In the genomic region with DNA sequence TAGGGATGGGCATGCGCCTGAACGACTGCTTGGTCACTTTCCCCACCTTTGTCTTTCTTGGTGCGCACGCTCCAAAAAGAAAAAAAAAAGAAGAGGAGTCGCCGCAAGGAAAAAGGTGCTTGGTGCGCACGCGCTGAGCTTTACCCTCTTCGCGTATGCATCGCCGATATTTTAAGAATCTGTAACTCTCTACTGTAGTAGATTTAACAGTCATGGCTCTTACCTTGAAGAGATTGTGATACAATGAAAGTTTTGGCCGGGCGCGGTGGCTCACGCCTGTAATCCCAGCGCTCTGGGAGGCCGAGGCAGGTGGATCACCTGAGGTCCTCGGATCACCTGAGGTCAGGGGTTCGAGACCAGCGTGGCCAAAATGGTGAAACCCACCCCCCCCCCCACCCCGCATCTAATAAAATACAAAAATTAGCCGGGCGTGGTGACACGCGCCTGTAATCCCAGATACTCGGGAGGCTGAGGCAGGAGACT, we compare ENCODE assay signal across 9 cellular contexts. TPM values are rescaled to one million over a fixed set of nuclear protein-coding genes. Genes with fewer than 3 reads are reported as not detected.
A peak's percentile ranks its signal among the peaks of the same experiment; 100 is the strongest.
DNase-seq lines count a peak whose midpoint lies in the region; ATAC-seq lines count a peak whose summit lies in the region.
"Had no signal": no experiment of that assay in that cellular context is flagged by ENCODE, and none has a peak within 500 bp of the region (broad histone marks: within the 10 kb centered on the region; RNA-seq: fewer than 3 reads in every experiment).

No MANE protein-coding gene starts in this region.

- POLR2A ChIA-PET in activated CD4-positive, alpha-beta T cell treated with anti-CD3 and anti-CD28 coated beads for 36 hours (lab: Charles Lee): interaction anchor here (0.6 to 2.4 kb wide), 11 partner anchors 12 to 505 kb away, joined by 4 to 32 read pairs (median 6); a partner anchor contains a TSS

- DNase-seq in activated CD4-positive, alpha-beta T cell treated with anti-CD3 and anti-CD28 coated beads for 36 hours: no peak
- no peak for DNase-seq in activated CD4-positive, alpha-beta T cell treated with anti-CD3 and anti-CD28 coated beads for 4 hours
- DNase-seq in immature natural killer cell (no peak), substantia nigra (lab: John Stamatoyannopoulos, UW) (peak in 1 of 49 donors; percentile 48), glomerular visceral epithelial cell (ENCODE audit: extremely low spot score) (no peak), HK-2 (ENCODE audit: unreplicated experiment) (no peak), anterior cingulate cortex (lab: John Stamatoyannopoulos, UW) (no peak)

- peak overlapping the region; percentile 85 for H3K4me3 Mint-ChIP-seq in activated CD4-positive, alpha-beta T cell treated with anti-CD3 and anti-CD28 coated beads for 36 hours
- H3K4me3 Mint-ChIP-seq in activated naive CD8-positive, alpha-beta T cell: peak overlapping the region; percentile 83
- H3K4me3 Mint-ChIP-seq in immature natural killer cell: peak overlapping the region; percentile 84 to 89 (median 86)

- CTCF ChIA-PET in activated CD4-positive, alpha-beta T cell treated with anti-CD3 and anti-CD28 coated beads for 36 hours (lab: Charles Lee): interaction anchor here (0.6 to 2.5 kb wide), 10 partner anchors 12 to 685 kb away, joined by 3 to 31 read pairs (median 5); a partner anchor contains a TSS

- H3K36me3 Mint-ChIP-seq in activated CD4-positive, alpha-beta T cell treated with anti-CD3 and anti-CD28 coated beads for 36 hours (ENCODE audit: low read depth): peaks cover 13% of the 10 kb centered on the region
- peaks cover 3% of the 10 kb centered on the region for H3K36me3 Mint-ChIP-seq in activated naive CD8-positive, alpha-beta T cell
- H3K36me3 Mint-ChIP-seq in immature natural killer cell: peaks cover 0 to 11% (median 0%) of the 10 kb centered on the region in 3 donors

- no peaks in the 10 kb centered on the region for H3K9me3 Mint-ChIP-seq in activated CD4-positive, alpha-beta T cell treated with anti-CD3 and anti-CD28 coated beads for 36 hours (ENCODE audit: low read depth)
- no peaks in the 10 kb centered on the region for H3K9me3 Mint-ChIP-seq in activated naive CD8-positive, alpha-beta T cell (ENCODE audit: low read depth)
- no peaks in the 10 kb centered on the region for H3K9me3 Mint-ChIP-seq in immature natural killer cell

- no peaks in the 10 kb centered on the region for H3K27me3 Mint-ChIP-seq in activated CD4-positive, alpha-beta T cell treated with anti-CD3 and anti-CD28 coated beads for 36 hours
- H3K27me3 Mint-ChIP-seq in activated naive CD8-positive, alpha-beta T cell: no peaks in the 10 kb centered on the region
- H3K27me3 Mint-ChIP-seq in immature natural killer cell (ENCODE audit: low read depth in 3 of 3): peaks cover 5 to 13% (median 12%) of the 10 kb centered on the region in 3 donors

- H3K27ac Mint-ChIP-seq in activated CD4-positive, alpha-beta T cell treated with anti-CD3 and anti-CD28 coated beads for 36 hours: peak overlapping the region; percentile 87
- peak overlapping the region; percentile 85 for H3K27ac Mint-ChIP-seq in activated naive CD8-positive, alpha-beta T cell
- H3K27ac Mint-ChIP-seq in immature natural killer cell: peak overlapping the region; percentile 83 to 96 (median 88)

- peak overlapping the region; percentile 88 for H3K27ac ChIP-seq in substantia nigra (ENCODE audit: low read depth, low read length, poor library complexity, severe bottlenecking)
- H3K27ac ChIP-seq: HL-60 had no signal

- no peak for ATAC-seq in activated CD4-positive, alpha-beta T cell treated with anti-CD3 and anti-CD28 coated beads for 36 hours

- intact Hi-C loops in activated CD4-positive, alpha-beta T cell treated with anti-CD3 and anti-CD28 coated beads for 36 hours (cut with DNase I, micrococcal nuclease): loop anchor here (1.0 to 5.0 kb wide), 14 partner anchors 12 to 363 kb away; a partner anchor contains a TSS

- H3K4me1 Mint-ChIP-seq in activated CD4-positive, alpha-beta T cell treated with anti-CD3 and anti-CD28 coated beads for 36 hours: peaks cover 30% of the 10 kb centered on the region
- H3K4me1 Mint-ChIP-seq in activated naive CD8-positive, alpha-beta T cell (ENCODE audit: low read depth): peaks cover 31% of the 10 kb centered on the region
- peaks cover 29 to 34% of the 10 kb centered on the region in 2 donors for H3K4me1 Mint-ChIP-seq in immature natural killer cell

RNA-seq across cellular contexts. Expression of a gene that starts 0.6 kb away (rescaled TPM):
- 10 to 100 TPM; 35.6 to 50.2 TPM for total RNA-seq in activated CD4-positive, alpha-beta T cell treated with anti-CD3 and anti-CD28 coated beads for 36 hours
- 10 to 100 TPM in 2 of 3 donors, 1 to 10 TPM in 1; 8.3 to 25.1 (median 10.4) TPM for polyA plus RNA-seq in immature natural killer cell

RNA-seq across cellular contexts. Expression of a gene that starts 12.3 kb away (rescaled TPM):
- total RNA-seq in activated CD4-positive, alpha-beta T cell treated with anti-CD3 and anti-CD28 coated beads for 36 hours: 10 to 100 TPM; 15.9 to 22.2 TPM
- 10 to 100 TPM; 33.9 to 39.1 (median 35.4) TPM for polyA plus RNA-seq in immature natural killer cell

RNA-seq across cellular contexts. Expression of a gene that starts 14.6 kb away (rescaled TPM):
- under 1 TPM; 0.25 to 0.30 TPM for total RNA-seq in activated CD4-positive, alpha-beta T cell treated with anti-CD3 and anti-CD28 coated beads for 36 hours
- polyA plus RNA-seq in immature natural killer cell: not detected

RNA-seq across cellular contexts. Expression of a gene that starts 25.4 kb away (rescaled TPM):
- total RNA-seq in activated CD4-positive, alpha-beta T cell treated with anti-CD3 and anti-CD28 coated beads for 36 hours: under 1 TPM in 1 of 2 experiments, not detected in 1; 0.16 TPM
- polyA plus RNA-seq in immature natural killer cell: not detected

RNA-seq across cellular contexts. Expression of a gene that starts 31.7 kb away (rescaled TPM):
- total RNA-seq in activated CD4-positive, alpha-beta T cell treated with anti-CD3 and anti-CD28 coated beads for 36 hours: 10 to 100 TPM; 51.7 to 77.0 TPM
- polyA plus RNA-seq in immature natural killer cell: 10 to 100 TPM; 31.6 to 44.0 (median 41.6) TPM
